8 cellular contexts compared by ENCODE assay signal in genomic region chr9:14322211-14323082, GRCh38. TPM values are rescaled to one million over a fixed set of nuclear protein-coding genes. Genes with fewer than 3 reads are reported as not detected.
DNase-seq lines count a peak whose midpoint lies in the region; ATAC-seq, FAIRE-seq and TF ChIP-seq lines count a peak whose summit lies in the region.

No MANE protein-coding gene starts in this region.

- H3K4me1 ChIP-seq in GM23338 (ENCODE audit: insufficient read depth) (peaks cover 53% of the 10 kb centered on the region), pancreas (peaks cover 18 to 26% (median 18%) of the 10 kb centered on the region in 3 donors), thyroid gland (peaks cover 11 to 26% of the 10 kb centered on the region in 2 donors)

- H3K4me3 ChIP-seq in GM23338 (peak overlapping the region; percentile 72), pancreas (peak overlapping the region; percentile 49 to 91 (median 81)), thyroid gland (replicated peaks in 1 of 3) (peak overlapping the region; percentile 45 to 72 (median 67))

- H3K27ac ChIP-seq in GM23338 (ENCODE audit: low read depth): peak overlapping the region; percentile 30; the same call in 1 of the 2 replicates
- peak overlapping the region; percentile 86 to 95 (median 90) for H3K27ac ChIP-seq in pancreas
- H3K27ac ChIP-seq in thyroid gland: peak overlapping the region; percentile 89 to 100 (median 94)

- H3K4me2 ChIP-seq in GM23338: peak overlapping the region; percentile 89

- DNase-seq in GM03348 (ENCODE audit: low spot score): peak; percentile 93
- DNase-seq in GM23338 (ENCODE audit: low spot score): peak; percentile 93
- peak; percentile 36 to 45 for DNase-seq in Kasumi-1 (lab: John Stamatoyannopoulos, UW)
- peak; percentile 86 for DNase-seq in SK-N-DZ (ENCODE audit: low spot score)
- peak; percentile 94 for DNase-seq in Right ventricle myocardium inferior (ENCODE audit: missing footprints)
- DNase-seq in pancreas: peak; percentile 91 to 97 (median 93)
- DNase-seq in thyroid gland: peak; percentile 90 to 94

- ATAC-seq in GM23338: peak; percentile 96
- ATAC-seq in Right ventricle myocardium inferior: peak; percentile 95
- peak; percentile 91 to 96 (median 94) for ATAC-seq in pancreas

- H3K79me2 ChIP-seq in GM23338 (replicated peaks; ENCODE audit: insufficient read depth): no peaks in the 10 kb centered on the region

- peak overlapping the region; percentile 94 for H3K4me3 Mint-ChIP-seq in GM23338
- peak overlapping the region; percentile 86 for H3K4me3 Mint-ChIP-seq in activated naive CD8-positive, alpha-beta T cell

- H3K36me3 Mint-ChIP-seq in GM23338 (ENCODE audit: low read depth): no peaks in the 10 kb centered on the region
- no peaks in the 10 kb centered on the region for H3K36me3 Mint-ChIP-seq in activated naive CD8-positive, alpha-beta T cell

- peaks cover 20% of the 10 kb centered on the region for H3K27me3 Mint-ChIP-seq in GM23338 (ENCODE audit: insufficient read depth, low read depth, poor library complexity)
- H3K27me3 Mint-ChIP-seq in activated naive CD8-positive, alpha-beta T cell: peaks cover 37% of the 10 kb centered on the region

- no peaks in the 10 kb centered on the region for H3K9me3 Mint-ChIP-seq in GM23338
- no peaks in the 10 kb centered on the region for H3K9me3 Mint-ChIP-seq in activated naive CD8-positive, alpha-beta T cell (ENCODE audit: low read depth)

- intact Hi-C loops in Right ventricle myocardium inferior (cut with DNase I): loop anchor here (1.0 to 5.0 kb wide), 3 partner anchors 26 to 292 kb away; no protein-coding TSS in a partner anchor
- intact Hi-C loops in pancreas (cut with DNase I): no loop called here
- intact Hi-C loops in thyroid gland (cut with DNase I): no loop called here

- H4K20me1 ChIP-seq in GM23338 (replicated peaks; ENCODE audit: insufficient read depth): no peaks in the 10 kb centered on the region

- no peaks in the 10 kb centered on the region for H3K9me2 ChIP-seq in GM23338 (ENCODE audit: insufficient read depth)

- 0 to 1% methylated on average over 51 to 98 of the region's 98 CpGs for WGBS in pancreas, 2 donors
- WGBS in thyroid gland, 2 donors: 0% methylated on average over 30 to 44 of the region's 98 CpGs

- H3K4me1 Mint-ChIP-seq in GM23338: peaks cover 55% of the 10 kb centered on the region
- H3K4me1 Mint-ChIP-seq in activated naive CD8-positive, alpha-beta T cell (ENCODE audit: low read depth): peaks cover 13% of the 10 kb centered on the region

- peak; percentile 14 to 43; a peak in 2 of 4 replicates for TF ChIP-seq CTCF in GM23338 (conservative IDR thresholded peaks at IDR 0.05; ENCODE audit: low read depth in 2 of 2)
- TF ChIP-seq CTCF in pancreas (IDR thresholded peaks at IDR 0.05): peak in 3 of 4 donors; percentile 17 to 45 (median 37)
- peak in 5 of 6 experiments; percentile 21 to 76 (median 54) for TF ChIP-seq CTCF in thyroid gland (IDR thresholded peaks at IDR 0.05)

- H3K9me3 ChIP-seq in pancreas (no peaks in the 10 kb centered on the region), thyroid gland (no peaks in the 10 kb centered on the region)

- peaks cover 4% of the 10 kb centered on the region; the same call in 1 of the 2 replicates for H3F3A ChIP-seq in GM23338 (replicated peaks; ENCODE audit: low read depth)

- no peaks in the 10 kb centered on the region for H3K36me3 ChIP-seq in GM23338 (ENCODE audit: insufficient read depth)
- no peaks in the 10 kb centered on the region for H3K36me3 ChIP-seq in pancreas
- H3K36me3 ChIP-seq in thyroid gland: no peaks in the 10 kb centered on the region

- H2AFZ ChIP-seq in GM23338: peak overlapping the region; percentile 80

- H3K27ac Mint-ChIP-seq in GM23338: peak overlapping the region; percentile 93
- no peak overlapping the region for H3K27ac Mint-ChIP-seq in activated naive CD8-positive, alpha-beta T cell

- peak in 1 of 2 donors; percentile 76 for TF ChIP-seq POLR2A in thyroid gland (IDR thresholded peaks at IDR 0.05)

- no peak for FAIRE-seq in pancreas (lab: Jason Lieb, UNC)

- H3K27me3 ChIP-seq in GM23338 (ENCODE audit: insufficient read depth): peaks cover 64% of the 10 kb centered on the region
- H3K27me3 ChIP-seq in pancreas: no peaks in the 10 kb centered on the region
- H3K27me3 ChIP-seq in thyroid gland: no peaks in the 10 kb centered on the region

TF ChIP-seq in GM23338, 12 proteins besides CTCF, POLR2A, EP300 and RAD21:
- TF ChIP-seq NANOG (IDR thresholded peaks at IDR 0.05; ENCODE audit: borderline replicate concordance): no peak
- TF ChIP-seq POLR2AphosphoS5 (IDR thresholded peaks at IDR 0.05; ENCODE audit: low read depth): peak; percentile 46
- no peak for TF ChIP-seq REST (IDR thresholded peaks at IDR 0.05; ENCODE audit: unreplicated experiment)
- no peak for TF ChIP-seq ZNF114 (CRISPR knock-in tag; IDR thresholded peaks at IDR 0.05)
TF ChIP-seq in GM23338: peak in this region for 1.

RNA-seq across cellular contexts. Expression of gene NFIB, which starts 8.5 kb away (rescaled TPM):
- 2.6 and 4.7 TPM in 2 replicates for total RNA-seq in GM23338 (2014; rRNA removed; shearing (Covaris generic))
- polyA plus RNA-seq in GM23338 (2016; fragmentation: Nextera tagmentation; extraction: Ambion mirVana): 2.4 and 3.9 TPM in 2 replicates
- polyA plus RNA-seq in SK-N-DZ (2014; cell fraction: cytosol; rRNA removed): 4.4 and 6.0 TPM in 2 replicates
- polyA plus RNA-seq in SK-N-DZ (2014; cell fraction: nucleus; rRNA removed): 12.1 and 12.8 TPM in 2 replicates
- total RNA-seq in Right ventricle myocardium inferior: 116 TPM
- total RNA-seq in pancreas: 10 to 100 TPM; 40.9 to 65.0 (median 53.0) TPM
- polyA plus RNA-seq in pancreas: 1 to 10 TPM; 8.9 to 10.0 TPM
- total RNA-seq in thyroid gland: 100 to 1,000 TPM in 3 of 4 donors, 10 to 100 TPM in 1; 57.9 to 144 (median 125) TPM

Comparison
In these comparisons a context has a peak if more than half of its experiments do, and no peak if none do; other contexts are left out.
1. Peak in every context shown above with its lines: DNase-seq, ATAC-seq, H3K4me3 ChIP-seq and H3K27ac ChIP-seq.
2. DNase-seq: peak in every context shown above with its lines; median percentile 94 in Right ventricle myocardium inferior; 93 in GM03348; 93 in GM23338; 93 in pancreas; 92 in thyroid gland; 86 in SK-N-DZ; 40 in Kasumi-1.
3. H3K27ac ChIP-seq: peak in every context shown above with its lines; median percentile 94 in thyroid gland; 90 in pancreas; 30 in GM23338.